1 cellular context compared by ENCODE assay signal in the genomic region with DNA sequence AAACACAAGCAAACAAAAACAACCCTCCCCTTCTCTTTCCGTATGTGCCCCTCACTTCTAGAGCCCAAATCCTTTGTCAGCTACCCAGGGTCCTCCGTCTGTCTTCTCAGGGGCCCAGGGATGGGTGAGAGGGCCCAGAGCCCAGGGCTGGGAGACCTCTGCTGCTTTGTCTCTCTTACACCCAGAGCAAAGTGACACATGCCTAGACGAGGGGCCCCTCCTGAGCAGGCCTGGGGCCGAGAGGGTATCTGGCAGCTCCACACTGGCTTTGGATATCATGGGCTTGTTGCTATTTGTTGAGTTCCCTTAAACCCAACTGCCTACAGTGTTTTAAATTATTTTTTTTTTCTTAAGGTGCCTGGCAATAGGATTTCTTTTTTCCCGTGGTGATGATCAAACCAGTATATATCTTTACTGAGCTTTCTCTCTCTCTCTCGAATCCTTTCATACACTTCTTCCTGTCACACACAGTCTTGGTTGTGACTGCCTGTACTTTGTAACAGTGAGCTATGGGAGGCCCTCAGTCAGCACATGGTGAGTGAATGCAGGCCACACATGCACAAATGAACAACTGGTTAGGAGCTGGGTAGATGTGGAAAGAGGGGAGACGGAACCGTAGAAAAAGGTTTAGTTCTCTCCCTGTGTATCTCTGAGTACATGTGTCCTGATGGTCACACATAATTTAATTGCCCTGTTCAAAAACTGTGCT.
TF ChIP-seq lines count a peak whose summit lies in the region.

No MANE protein-coding gene starts in this region.

TF ChIP-seq in K562, 482 proteins besides CTCF, POLR2A, EP300 and RAD21:
- TF ChIP-seq YBX1 (IDR thresholded peaks at IDR 0.05): no peak
- TF ChIP-seq CBFA2T2 (conservative IDR thresholded peaks at IDR 0.05): no peak
- no peak for TF ChIP-seq GTF2F1 (IDR thresholded peaks at IDR 0.05; ENCODE audit: low read depth, low read length)
- TF ChIP-seq, protein P1, sequence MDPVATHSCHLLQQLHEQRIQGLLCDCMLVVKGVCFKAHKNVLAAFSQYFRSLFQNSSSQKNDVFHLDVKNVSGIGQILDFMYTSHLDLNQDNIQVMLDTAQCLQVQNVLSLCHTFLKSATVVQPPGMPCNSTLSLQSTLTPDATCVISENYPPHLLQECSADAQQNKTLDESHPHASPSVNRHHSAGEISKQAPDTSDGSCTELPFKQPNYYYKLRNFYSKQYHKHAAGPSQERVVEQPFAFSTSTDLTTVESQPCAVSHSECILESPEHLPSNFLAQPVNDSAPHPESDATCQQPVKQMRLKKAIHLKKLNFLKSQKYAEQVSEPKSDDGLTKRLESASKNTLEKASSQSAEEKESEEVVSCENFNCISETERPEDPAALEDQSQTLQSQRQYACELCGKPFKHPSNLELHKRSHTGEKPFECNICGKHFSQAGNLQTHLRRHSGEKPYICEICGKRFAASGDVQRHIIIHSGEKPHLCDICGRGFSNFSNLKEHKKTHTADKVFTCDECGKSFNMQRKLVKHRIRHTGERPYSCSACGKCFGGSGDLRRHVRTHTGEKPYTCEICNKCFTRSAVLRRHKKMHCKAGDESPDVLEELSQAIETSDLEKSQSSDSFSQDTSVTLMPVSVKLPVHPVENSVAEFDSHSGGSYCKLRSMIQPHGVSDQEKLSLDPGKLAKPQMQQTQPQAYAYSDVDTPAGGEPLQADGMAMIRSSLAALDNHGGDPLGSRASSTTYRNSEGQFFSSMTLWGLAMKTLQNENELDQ (CRISPR knock-in tag; IDR thresholded peaks at IDR 0.05; ENCODE audit: borderline replicate concordance): no peak
- TF ChIP-seq CBX3 (IDR thresholded peaks at IDR 0.05; ENCODE audit: borderline replicate concordance in 1 of 2, low read length in 2 of 2): no peak
- TF ChIP-seq ZNF77 (CRISPR knock-in tag; IDR thresholded peaks at IDR 0.05): no peak
- TF ChIP-seq SAFB (IDR thresholded peaks at IDR 0.05; ENCODE audit: borderline replicate concordance, low read depth, low read length): no peak
- TF ChIP-seq ZNF124 (CRISPR knock-in tag; IDR thresholded peaks at IDR 0.05): no peak
- TF ChIP-seq, protein P2, sequence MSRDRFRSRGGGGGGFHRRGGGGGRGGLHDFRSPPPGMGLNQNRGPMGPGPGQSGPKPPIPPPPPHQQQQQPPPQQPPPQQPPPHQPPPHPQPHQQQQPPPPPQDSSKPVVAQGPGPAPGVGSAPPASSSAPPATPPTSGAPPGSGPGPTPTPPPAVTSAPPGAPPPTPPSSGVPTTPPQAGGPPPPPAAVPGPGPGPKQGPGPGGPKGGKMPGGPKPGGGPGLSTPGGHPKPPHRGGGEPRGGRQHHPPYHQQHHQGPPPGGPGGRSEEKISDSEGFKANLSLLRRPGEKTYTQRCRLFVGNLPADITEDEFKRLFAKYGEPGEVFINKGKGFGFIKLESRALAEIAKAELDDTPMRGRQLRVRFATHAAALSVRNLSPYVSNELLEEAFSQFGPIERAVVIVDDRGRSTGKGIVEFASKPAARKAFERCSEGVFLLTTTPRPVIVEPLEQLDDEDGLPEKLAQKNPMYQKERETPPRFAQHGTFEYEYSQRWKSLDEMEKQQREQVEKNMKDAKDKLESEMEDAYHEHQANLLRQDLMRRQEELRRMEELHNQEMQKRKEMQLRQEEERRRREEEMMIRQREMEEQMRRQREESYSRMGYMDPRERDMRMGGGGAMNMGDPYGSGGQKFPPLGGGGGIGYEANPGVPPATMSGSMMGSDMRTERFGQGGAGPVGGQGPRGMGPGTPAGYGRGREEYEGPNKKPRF (IDR thresholded peaks at IDR 0.05; ENCODE audit: low read depth, low read length): no peak
- TF ChIP-seq BRF1 (IDR thresholded peaks at IDR 0.05; ENCODE audit: borderline replicate concordance, extremely low read depth, insufficient read length): no peak
- no peak for TF ChIP-seq SNRNP70 (optimal IDR thresholded peaks at IDR 0.05; ENCODE audit: low read depth, low read length)
- TF ChIP-seq, protein P3, sequence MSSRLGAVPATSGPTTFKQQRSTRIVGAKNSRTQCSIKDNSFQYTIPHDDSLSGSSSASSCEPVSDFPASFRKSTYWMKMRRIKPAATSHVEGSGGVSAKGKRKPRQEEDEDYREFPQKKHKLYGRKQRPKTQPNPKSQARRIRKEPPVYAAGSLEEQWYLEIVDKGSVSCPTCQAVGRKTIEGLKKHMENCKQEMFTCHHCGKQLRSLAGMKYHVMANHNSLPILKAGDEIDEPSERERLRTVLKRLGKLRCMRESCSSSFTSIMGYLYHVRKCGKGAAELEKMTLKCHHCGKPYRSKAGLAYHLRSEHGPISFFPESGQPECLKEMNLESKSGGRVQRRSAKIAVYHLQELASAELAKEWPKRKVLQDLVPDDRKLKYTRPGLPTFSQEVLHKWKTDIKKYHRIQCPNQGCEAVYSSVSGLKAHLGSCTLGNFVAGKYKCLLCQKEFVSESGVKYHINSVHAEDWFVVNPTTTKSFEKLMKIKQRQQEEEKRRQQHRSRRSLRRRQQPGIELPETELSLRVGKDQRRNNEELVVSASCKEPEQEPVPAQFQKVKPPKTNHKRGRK (tag; IDR thresholded peaks at IDR 0.05): no peak
- TF ChIP-seq ZNF3 (CRISPR knock-in tag; IDR thresholded peaks at IDR 0.05): no peak
- TF ChIP-seq, protein P4, sequence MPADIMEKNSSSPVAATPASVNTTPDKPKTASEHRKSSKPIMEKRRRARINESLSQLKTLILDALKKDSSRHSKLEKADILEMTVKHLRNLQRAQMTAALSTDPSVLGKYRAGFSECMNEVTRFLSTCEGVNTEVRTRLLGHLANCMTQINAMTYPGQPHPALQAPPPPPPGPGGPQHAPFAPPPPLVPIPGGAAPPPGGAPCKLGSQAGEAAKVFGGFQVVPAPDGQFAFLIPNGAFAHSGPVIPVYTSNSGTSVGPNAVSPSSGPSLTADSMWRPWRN (IDR thresholded peaks at IDR 0.05; ENCODE audit: low read depth): no peak
- TF ChIP-seq HMGN3 (IDR thresholded peaks at IDR 0.05; ENCODE audit: borderline replicate concordance, extremely low read depth, insufficient read length, low read depth, low read length): no peak
- no peak for TF ChIP-seq ZNF551 (CRISPR knock-in tag; IDR thresholded peaks at IDR 0.05)
- no peak for TF ChIP-seq ZNF507 (tag; conservative IDR thresholded peaks at IDR 0.05)
- no peak for TF ChIP-seq NCOR1 (IDR thresholded peaks at IDR 0.05)
- no peak for TF ChIP-seq POLR2H (tag; IDR thresholded peaks at IDR 0.05; ENCODE audit: low read depth)
